ENCODE assay signal across 8 cellular contexts in genomic region chr13:32316476-32316875, GRCh38. TPM values are rescaled to one million over a fixed set of nuclear protein-coding genes. Genes with fewer than 3 reads are reported as not detected.
A peak's percentile ranks its signal among the peaks of the same experiment; 100 is the strongest.
DNase-seq lines count a peak whose midpoint lies in the region; ATAC-seq and TF ChIP-seq lines count a peak whose summit lies in the region.

No MANE protein-coding gene starts in this region.

- H3K4me1 ChIP-seq in OCI-LY3 (ENCODE audit: low read length): peaks cover 22% of the 10 kb centered on the region
- no peaks in the 10 kb centered on the region for H3K4me1 ChIP-seq in ectodermal cell (ENCODE audit: control insufficient read depth, insufficient read depth, low read length)
- H3K4me1 ChIP-seq in parathyroid adenoma: no peaks in the 10 kb centered on the region

- H2AFZ ChIP-seq in OCI-LY3 (ENCODE audit: low read depth, low read length) (peak overlapping the region; percentile 74; the same call in 1 of the 2 replicates), parathyroid adenoma (peak overlapping the region; percentile 100)

- H3K9ac ChIP-seq in OCI-LY3 (ENCODE audit: low read length) (peak overlapping the region; percentile 88), parathyroid adenoma (no peak overlapping the region)

- H3K36me3 ChIP-seq in OCI-LY3 (replicated peaks; ENCODE audit: low read depth, low read length) (peaks cover 26% of the 10 kb centered on the region), ectodermal cell (ENCODE audit: control insufficient read depth, insufficient read depth, low read length) (peaks cover 16% of the 10 kb centered on the region), parathyroid adenoma (ENCODE audit: control insufficient read depth, insufficient read depth, low read length) (no peaks in the 10 kb centered on the region)

- H3K27me3 ChIP-seq in OCI-LY3 (ENCODE audit: low read depth, low read length): no peaks in the 10 kb centered on the region
- no peaks in the 10 kb centered on the region for H3K27me3 ChIP-seq in ectodermal cell (ENCODE audit: control insufficient read depth, insufficient read depth, low read length, poor library complexity, severe bottlenecking)
- no peaks in the 10 kb centered on the region for H3K27me3 ChIP-seq in parathyroid adenoma (ENCODE audit: control insufficient read depth, insufficient read depth, low read length)

- peak overlapping the region; percentile 89 for H3K27ac ChIP-seq in OCI-LY3 (ENCODE audit: low read length)
- peak overlapping the region; percentile 98 for H3K27ac ChIP-seq in ectodermal cell (ENCODE audit: insufficient read depth, low read depth, low read length, poor library complexity, severe bottlenecking)
- H3K27ac ChIP-seq in parathyroid adenoma: peak overlapping the region; percentile 39

- H3K4me3 ChIP-seq in GM12864 (ENCODE audit: low read depth, low read length) (peak overlapping the region; percentile 85), OCI-LY3 (ENCODE audit: low read length) (peak overlapping the region; percentile 79), ectodermal cell (ENCODE audit: insufficient read depth, low read depth, low read length) (peak overlapping the region; percentile 84), parathyroid adenoma (ENCODE audit: low read depth, low read length) (peak overlapping the region; percentile 79)

- WGBS in ectodermal cell, 2 experiments: 89 to 95% methylated on average over 5 to 6 of the region's 6 CpGs

- H3K79me2 ChIP-seq in OCI-LY3 (ENCODE audit: low read length): peaks cover 9% of the 10 kb centered on the region
- no peaks in the 10 kb centered on the region for H3K79me2 ChIP-seq in parathyroid adenoma

- H3K9me3 ChIP-seq in OCI-LY3 (ENCODE audit: insufficient read depth, low read length) (no peaks in the 10 kb centered on the region), ectodermal cell (ENCODE audit: control insufficient read depth, low read length) (no peaks in the 10 kb centered on the region), parathyroid adenoma (ENCODE audit: control insufficient read depth, low read length) (no peaks in the 10 kb centered on the region)

- TF ChIP-seq CTCF in GM12864 (IDR thresholded peaks at IDR 0.05; ENCODE audit: low read depth, low read length, missing control alignments): no peak
- TF ChIP-seq CTCF in OCI-LY3 (IDR thresholded peaks at IDR 0.05; ENCODE audit: low read depth, low read length): no peak
- TF ChIP-seq CTCF in parathyroid adenoma (IDR thresholded peaks at IDR 0.05): no peak

- H3K4me2 ChIP-seq in OCI-LY3 (ENCODE audit: low read length) (peak overlapping the region; percentile 86), parathyroid adenoma (ENCODE audit: low read length) (peak overlapping the region; percentile 95)

- H4K20me1 ChIP-seq in OCI-LY3 (ENCODE audit: insufficient read depth, low read length): no peaks in the 10 kb centered on the region

- no peak for ATAC-seq in GM19455 (IDR thresholded peaks at IDR 0.05; ENCODE audit: unreplicated experiment)

- DNase-seq in GM12864 (ENCODE audit: low read depth) (no peak), NCI-H2171 (lab: John Stamatoyannopoulos, UW) (no peak), GM19240 (ENCODE audit: insufficient read length, low spot score) (no peak), DMS79 (lab: John Stamatoyannopoulos, UW) (no peak)

RNA-seq across cellular contexts. Expression of gene BRCA2, which starts 1.2 kb away (rescaled TPM):
- 14.9 TPM for polyA plus RNA-seq in ectodermal cell (2013, experiment 1 of 4)
- 14.4 TPM for polyA plus RNA-seq in ectodermal cell (2013, experiment 2 of 4)
- 8.9 TPM for polyA plus RNA-seq in ectodermal cell (2013, experiment 3 of 4)
- polyA plus RNA-seq in ectodermal cell (2013, experiment 4 of 4): 10.1 TPM

RNA-seq across cellular contexts. Expression of gene ZAR1L, which starts 1.3 kb away (rescaled TPM):
- not detected for polyA plus RNA-seq in ectodermal cell (2013, experiment 1 of 4)
- polyA plus RNA-seq in ectodermal cell (2013, experiment 2 of 4): 0.41 TPM
- polyA plus RNA-seq in ectodermal cell (2013, experiment 3 of 4): 0.43 TPM
- polyA plus RNA-seq in ectodermal cell (2013, experiment 4 of 4): 0.57 TPM

Comparison
In these comparisons a context has a peak if more than half of its experiments do, and no peak if none do; other contexts are left out.
1. H3K27ac ChIP-seq: peak in every context shown above with its lines; median percentile 98 in ectodermal cell; 89 in OCI-LY3; 39 in parathyroid adenoma.